ENCODE assay signal across 8 cellular contexts in the genomic region with DNA sequence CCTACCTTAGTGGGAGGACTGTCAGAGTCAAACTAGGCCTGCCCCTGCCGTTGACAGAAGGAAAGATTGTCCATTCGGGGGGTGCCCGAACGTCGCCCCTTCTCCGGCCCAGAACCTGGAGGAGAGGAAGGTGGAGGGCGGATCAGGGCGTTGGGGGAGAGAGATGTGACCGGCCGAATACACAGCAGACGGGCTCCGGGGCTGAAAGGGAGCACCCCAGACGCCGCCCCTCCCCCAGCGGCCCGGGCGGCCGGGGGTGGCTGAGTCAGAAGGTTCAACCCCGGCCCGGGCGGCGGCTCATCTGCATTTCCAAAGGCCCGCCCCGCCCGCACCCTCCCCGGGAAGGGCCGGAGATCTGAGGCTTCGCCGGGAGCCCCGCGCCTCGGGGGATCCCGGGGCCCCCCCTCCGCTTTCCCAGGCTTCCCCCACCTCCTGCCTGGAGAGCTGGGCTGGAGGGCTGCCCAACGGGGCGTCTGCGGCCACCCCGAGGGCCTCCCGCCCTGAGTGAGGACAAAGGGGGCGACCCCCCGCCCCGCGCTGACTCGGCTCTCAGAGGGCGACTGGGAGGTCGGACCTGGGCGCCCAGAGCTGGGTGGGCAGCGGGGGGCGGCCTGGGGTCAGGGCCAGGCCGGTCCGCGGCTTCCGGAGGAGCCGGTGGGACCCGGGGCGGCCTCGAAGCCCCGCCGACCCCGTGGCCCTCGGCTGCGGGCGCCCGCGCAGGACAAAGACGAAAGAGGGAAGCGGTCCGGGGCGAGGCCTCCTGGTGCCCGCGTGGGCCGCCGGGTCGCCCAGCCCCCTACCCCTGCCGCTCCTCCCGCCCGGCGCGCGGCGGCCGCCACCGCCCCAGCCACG. TPM values are rescaled to one million over a fixed set of nuclear protein-coding genes. Genes with fewer than 3 reads are reported as not detected.
DNase-seq lines count a peak whose midpoint lies in the region; ATAC-seq and TF ChIP-seq lines count a peak whose summit lies in the region.

No MANE protein-coding gene starts in this region.

- peak overlapping the region; percentile 79 for H3K4me3 ChIP-seq in H7 (ENCODE audit: insufficient read depth, low read depth, low read length)
- H3K4me3 ChIP-seq in left lung = peak overlapping the region; percentile 46 to 86

- H3K4me1 ChIP-seq in left lung = peaks cover 37 to 51% of the 10 kb centered on the region in 2 donors

- H3K36me3 Mint-ChIP-seq in activated CD4-positive, alpha-beta T cell treated with anti-CD3 and anti-CD28 coated beads, Interleukin-2, amount 10 ng/mL, durations not matched to agents 7 days and 5 days (ENCODE audit: low read depth) = peaks cover 41% of the 10 kb centered on the region

- peaks cover 30% of the 10 kb centered on the region for H3K4me1 Mint-ChIP-seq in activated CD4-positive, alpha-beta T cell treated with anti-CD3 and anti-CD28 coated beads, Interleukin-2, amount 10 ng/mL, durations not matched to agents 7 days and 5 days

- POLR2A ChIA-PET in activated CD4-positive, alpha-beta T cell treated with anti-CD3 and anti-CD28 coated beads, Interleukin-2, amount 10 ng/mL, durations not matched to agents 7 days and 5 days (lab: Charles Lee) = interaction anchor here (0.6 kb wide), 1 partner anchor 84 kb away, joined by 4 read pairs; no protein-coding TSS in a partner anchor

- no peak for TF ChIP-seq CTCF in left lung (IDR thresholded peaks at IDR 0.05)

- intact Hi-C loops in left lung (cut with DNase I) = loop anchor here in 1 of 2 donors (10.0 kb wide), 1 partner anchor 85 kb away; the partner anchor contains the start of gene PSMD9

- H3K36me3 ChIP-seq in H7 (replicated peaks; ENCODE audit: control insufficient read depth, insufficient read depth, low read length) (peaks cover 9% of the 10 kb centered on the region), left lung (peaks cover 0 to 28% of the 10 kb centered on the region in 2 donors)

- H3K27ac ChIP-seq in left lung = peak overlapping the region; percentile 100

- peak; percentile 61 for ATAC-seq in left lung
- no peak for ATAC-seq in GM18861 (IDR thresholded peaks at IDR 0.05; ENCODE audit: unreplicated experiment)

- CTCF ChIA-PET in activated CD4-positive, alpha-beta T cell treated with anti-CD3 and anti-CD28 coated beads, Interleukin-2, amount 10 ng/mL, durations not matched to agents 7 days and 5 days (lab: Charles Lee) = interaction anchor here (0.6 to 40.9 kb wide), 4 partner anchors 0 to 671 kb away, joined by 3 to 1058 read pairs (median 530); partner anchors contain the start of genes RHOF and SETD1B

- DNase-seq in COR-L47 (lab: John Stamatoyannopoulos, UW) (peak; percentile 81), H7 (peak; percentile 95), NCI-H345 (lab: John Stamatoyannopoulos, UW) (peak; percentile 85), dermis blood vessel endothelial cell (peak; percentile 79), left lung (peak; percentile 93 to 99)
- DNase-seq in activated CD4-positive, alpha-beta T cell treated with anti-CD3 and anti-CD28 coated beads, Interleukin-2, amount 10 ng/mL, durations not matched to agents 7 days and 5 days = peak; percentile 80
- DNase-seq in stimulated activated CD4-positive, alpha-beta T cell treated with anti-CD3 and anti-CD28 coated beads, Interleukin-2, amount 100 ng/mL, for 24 hours = peak; percentile 84 to 87

- no peaks in the 10 kb centered on the region for H3K9me3 ChIP-seq in left lung

- H3K4me3 Mint-ChIP-seq in activated CD4-positive, alpha-beta T cell treated with anti-CD3 and anti-CD28 coated beads, Interleukin-2, amount 10 ng/mL, durations not matched to agents 7 days and 5 days = peak overlapping the region; percentile 82

- H3K9me3 Mint-ChIP-seq in activated CD4-positive, alpha-beta T cell treated with anti-CD3 and anti-CD28 coated beads, Interleukin-2, amount 10 ng/mL, durations not matched to agents 7 days and 5 days = no peaks in the 10 kb centered on the region

- H3K27me3 ChIP-seq in H7 (ENCODE audit: control insufficient read depth, insufficient read depth, low read length) (no peaks in the 10 kb centered on the region), left lung (no peaks in the 10 kb centered on the region)

- no peaks in the 10 kb centered on the region for H3K27me3 Mint-ChIP-seq in activated CD4-positive, alpha-beta T cell treated with anti-CD3 and anti-CD28 coated beads, Interleukin-2, amount 10 ng/mL, durations not matched to agents 7 days and 5 days

- peak overlapping the region; percentile 92 for H3K27ac Mint-ChIP-seq in activated CD4-positive, alpha-beta T cell treated with anti-CD3 and anti-CD28 coated beads, Interleukin-2, amount 10 ng/mL, durations not matched to agents 7 days and 5 days

RNA-seq across cellular contexts. Expression of gene SETD1B, which starts 3.7 kb away (rescaled TPM):
- total RNA-seq in H7 (2014; rRNA removed; shearing (Covaris generic)) = 3.5 and 4.6 TPM in 2 replicates
- total RNA-seq in activated CD4-positive, alpha-beta T cell treated with anti-CD3 and anti-CD28 coated beads, Interleukin-2, amount 10 ng/mL, durations not matched to agents 7 days and 5 days = 10 to 100 TPM; 32.6 to 34.1 TPM
- 2.7 and 6.7 TPM in 2 replicates for total RNA-seq in dermis blood vessel endothelial cell
- 10 to 100 TPM; 18.9 to 23.4 TPM for total RNA-seq in left lung

RNA-seq across cellular contexts. Expression of gene RHOF, which starts 6.6 kb away (rescaled TPM):
- total RNA-seq in H7 (2014; rRNA removed; shearing (Covaris generic)) = 23.8 and 25.5 TPM in 2 replicates
- 100 to 1,000 TPM; 132 to 148 TPM for total RNA-seq in activated CD4-positive, alpha-beta T cell treated with anti-CD3 and anti-CD28 coated beads, Interleukin-2, amount 10 ng/mL, durations not matched to agents 7 days and 5 days
- total RNA-seq in dermis blood vessel endothelial cell (6.1 and 6.5 TPM in 2 replicates), left lung (10 to 100 TPM; 37.6 to 48.3 TPM)

RNA-seq across cellular contexts. Expression of gene HPD, which starts 58.6 kb away (rescaled TPM):
- 0.80 and 1.1 TPM in 2 replicates for total RNA-seq in H7 (2014; rRNA removed; shearing (Covaris generic))
- total RNA-seq in activated CD4-positive, alpha-beta T cell treated with anti-CD3 and anti-CD28 coated beads, Interleukin-2, amount 10 ng/mL, durations not matched to agents 7 days and 5 days = not detected
- not detected in 2 replicates for total RNA-seq in dermis blood vessel endothelial cell
- 1 to 10 TPM in 1 of 2 donors, under 1 TPM in 1; 0.85 to 2.1 TPM for total RNA-seq in left lung
